ENCODE assay signal across 8 cellular contexts in genomic region chr11:94169930-94170329, GRCh38.
"Had no signal": no experiment of that assay in that cellular context is flagged by ENCODE, and none has a peak within 500 bp of the region (broad histone marks: within the 10 kb centered on the region; RNA-seq: fewer than 3 reads in every experiment).

No MANE protein-coding gene starts in this region.

- H3K36me3 ChIP-seq: HAP-1 had no signal

- H3K27ac ChIP-seq: KMS-11 had no signal

- ATAC-seq: HCT116 had no signal

- H3K9me3 ChIP-seq: HAP-1 had no signal

- H3K9ac ChIP-seq: KMS-11 had no signal

- H3K4me3 Mint-ChIP-seq: GM23338, HFFc6 had no signal

- FAIRE-seq: HTR-8/SVneo had no signal

- H3K4me2 ChIP-seq: GM23338, KMS-11 had no signal

- H3K27ac Mint-ChIP-seq: GM23338, HFFc6 had no signal

- H3K4me1 ChIP-seq: HAP-1 had no signal

- H2AFZ ChIP-seq: GM23338 had no signal

- DNase-seq: H7, HFFc6, KBM-7 had no signal

- H3K9me3 Mint-ChIP-seq: GM23338, HFFc6 had no signal

- H3K4me3 ChIP-seq: GM23338, HAP-1 had no signal
